In genomic region chr12:52243264-52243773, GRCh38 we compare ENCODE assay signal across 8 cellular contexts. TPM values are rescaled to one million over a fixed set of nuclear protein-coding genes. Genes with fewer than 3 reads are reported as not detected.
A peak's percentile ranks its signal among the peaks of the same experiment; 100 is the strongest.
DNase-seq lines count a peak whose midpoint lies in the region; ATAC-seq and TF ChIP-seq lines count a peak whose summit lies in the region.

No MANE protein-coding gene starts in this region.

- H3K4me1 Mint-ChIP-seq in activated naive CD8-positive, alpha-beta T cell treated with anti-CD3 and anti-CD28 coated beads, Interleukin-2, amount 50 U/mL, for 24 hours: peaks cover 46% of the 10 kb centered on the region

- H3K9me3 ChIP-seq in mucosa of stomach (ENCODE audit: control insufficient read depth, low read length): no peaks in the 10 kb centered on the region

- peaks cover 63% of the 10 kb centered on the region for H3K4me1 ChIP-seq in mucosa of stomach (ENCODE audit: control insufficient read depth, insufficient read depth, low read length)

- H3K4me3 Mint-ChIP-seq in activated naive CD8-positive, alpha-beta T cell treated with anti-CD3 and anti-CD28 coated beads, Interleukin-2, amount 50 U/mL, for 24 hours: peak overlapping the region; percentile 22

- H3K9me3 Mint-ChIP-seq in activated naive CD8-positive, alpha-beta T cell treated with anti-CD3 and anti-CD28 coated beads, Interleukin-2, amount 50 U/mL, for 24 hours: no peaks in the 10 kb centered on the region

- H3K36me3 ChIP-seq in mucosa of stomach (ENCODE audit: control insufficient read depth, insufficient read depth, low read length): no peaks in the 10 kb centered on the region
- no peaks in the 10 kb centered on the region for H3K36me3 ChIP-seq in brain microvascular endothelial cell (replicated peaks)

- ATAC-seq in activated naive CD8-positive, alpha-beta T cell treated with anti-CD3 and anti-CD28 coated beads, Interleukin-2, amount 50 U/mL, for 24 hours: no peak

- H3K27me3 ChIP-seq in mucosa of stomach (ENCODE audit: control insufficient read depth, insufficient read depth, low read length) (no peaks in the 10 kb centered on the region), brain microvascular endothelial cell (replicated peaks) (no peaks in the 10 kb centered on the region)

- no peak overlapping the region for H3K27ac Mint-ChIP-seq in activated naive CD8-positive, alpha-beta T cell treated with anti-CD3 and anti-CD28 coated beads, Interleukin-2, amount 50 U/mL, for 24 hours

- H3K36me3 Mint-ChIP-seq in activated naive CD8-positive, alpha-beta T cell treated with anti-CD3 and anti-CD28 coated beads, Interleukin-2, amount 50 U/mL, for 24 hours (ENCODE audit: low read depth): no peaks in the 10 kb centered on the region

- peaks cover 7% of the 10 kb centered on the region for H3K27me3 Mint-ChIP-seq in activated naive CD8-positive, alpha-beta T cell treated with anti-CD3 and anti-CD28 coated beads, Interleukin-2, amount 50 U/mL, for 24 hours

- H3K27ac ChIP-seq in brain microvascular endothelial cell: no peak overlapping the region

- no peak for TF ChIP-seq CTCF in brain microvascular endothelial cell (IDR thresholded peaks at IDR 0.05; ENCODE audit: low read depth, low read length, missing control alignments)

- in situ Hi-C loops in brain microvascular endothelial cell (cut with HindIII; ENCODE audit: low pct_ligation_motif_present, low sequenced_read_pairs): no loop called here
- in situ Hi-C loops in G401 (cut with HindIII; ENCODE audit: low sequenced_read_pairs): no loop called here

- DNase-seq in CD1c-positive myeloid dendritic cell (ENCODE audit: extremely low spot score): peak; percentile 17
- peak; percentile 74 for DNase-seq in M059J (ENCODE audit: low read depth)
- DNase-seq in activated naive CD8-positive, alpha-beta T cell treated with anti-CD3 and anti-CD28 coated beads, Interleukin-2, amount 50 U/mL, for 24 hours: no peak
- no peak for DNase-seq in NCI-H2227 treated with DMSO at 0.1 percent for 48 hours (lab: John Stamatoyannopoulos, UW)
- DNase-seq in brain microvascular endothelial cell: no peak
- no peak for DNase-seq in G401 (ENCODE audit: low spot score)
- no peak for DNase-seq in HuH-7.5 (ENCODE audit: low spot score)

- H3K9ac ChIP-seq in mucosa of stomach (ENCODE audit: low read length): peak overlapping the region; percentile 22

- no peak overlapping the region for H3K4me3 ChIP-seq in mucosa of stomach (ENCODE audit: low read length)
- H3K4me3 ChIP-seq in brain microvascular endothelial cell (ENCODE audit: low read depth, low read length): no peak overlapping the region

RNA-seq across cellular contexts. Expression of gene KRT7, which starts 10.3 kb away (rescaled TPM):
- 3.0 and 8.4 TPM in 2 replicates for total RNA-seq in M059J (2014; rRNA removed; shearing (Covaris generic))
- total RNA-seq in G401 (2014; rRNA removed; shearing (Covaris generic)): 0.49 TPM in 1 of 2 replicates, not detected in the other

RNA-seq across cellular contexts. Expression of gene KRT86, which starts 31.1 kb away (rescaled TPM):
- 5.8 and 8.1 TPM in 2 replicates for total RNA-seq in M059J (2014; rRNA removed; shearing (Covaris generic))
- not detected in 2 replicates for total RNA-seq in G401 (2014; rRNA removed; shearing (Covaris generic))

RNA-seq across cellular contexts. Expression of gene KRT81, which starts 48.0 kb away (rescaled TPM):
- total RNA-seq in M059J (2014; rRNA removed; shearing (Covaris generic)): 320 and 412 TPM in 2 replicates
- not detected in 2 replicates for total RNA-seq in G401 (2014; rRNA removed; shearing (Covaris generic))

RNA-seq across cellular contexts. Expression of gene KRT80, which starts 51.5 kb away (rescaled TPM):
- total RNA-seq in M059J (2014; rRNA removed; shearing (Covaris generic)): 36.6 and 52.7 TPM in 2 replicates
- total RNA-seq in G401 (2014; rRNA removed; shearing (Covaris generic)): 0.37 and 0.44 TPM in 2 replicates

Comparison
In these comparisons a context has a peak if more than half of its experiments do, and no peak if none do; other contexts are left out.
1. DNase-seq: peak in CD1c-positive myeloid dendritic cell (single experiment) and M059J (single experiment); none in activated naive CD8-positive, alpha-beta T cell treated with anti-CD3 and anti-CD28 coated beads, Interleukin-2, amount 50 U/mL, for 24 hours (single experiment), NCI-H2227 treated with DMSO at 0.1 percent for 48 hours (single experiment), brain microvascular endothelial cell (single experiment), G401 (single experiment) and HuH-7.5 (single experiment).
2. RNA of gene KRT81, which starts 48.0 kb away (total RNA-seq): 320 to 412 TPM in M059J; not detected in G401; every median in the first group is over 100 times any median in the second.